ENCODE assay signal across 1 cellular context in the genomic region with DNA sequence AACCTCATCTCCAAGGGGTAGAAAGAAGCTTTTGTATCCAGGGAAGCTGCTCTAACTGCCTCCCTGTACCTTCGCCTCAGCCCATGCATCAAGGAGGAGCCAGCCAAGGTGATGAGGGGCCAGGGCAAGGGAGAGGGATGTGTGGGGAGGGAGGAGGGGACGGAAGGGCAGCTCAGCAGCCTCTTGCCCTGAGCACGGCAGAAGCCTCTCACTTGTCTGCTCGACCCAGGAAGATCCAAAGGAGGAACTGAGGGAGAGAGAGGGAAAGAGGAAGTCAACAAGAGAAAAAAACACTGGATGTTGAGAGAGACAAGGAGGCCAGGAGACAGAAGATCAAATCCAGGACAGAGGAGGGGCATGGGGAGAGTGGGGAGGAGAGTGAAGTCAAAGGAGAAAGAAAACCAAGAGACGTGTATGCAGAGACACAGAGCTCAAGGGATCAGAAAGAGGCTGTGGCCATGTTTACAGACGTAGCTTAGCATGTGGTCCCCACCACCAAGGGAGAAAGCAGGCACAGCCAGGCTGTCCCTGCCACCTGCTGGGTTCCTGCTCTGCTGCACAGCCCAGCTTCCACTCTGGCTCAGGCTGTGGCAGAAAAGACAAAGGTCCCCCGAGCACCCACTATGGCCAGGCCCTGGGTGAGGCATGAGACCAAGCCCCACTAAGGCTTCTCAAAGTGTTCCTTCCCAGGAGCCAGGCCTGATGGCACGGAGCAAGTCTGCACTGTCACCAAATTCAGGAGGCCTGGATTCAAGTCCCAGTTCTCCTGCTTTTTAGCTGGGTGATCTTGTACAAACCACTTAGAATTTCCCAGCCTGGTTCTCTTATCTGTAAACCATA.
TF ChIP-seq lines count a peak whose summit lies in the region.

No MANE protein-coding gene starts in this region.

TF ChIP-seq in H1, 55 proteins besides CTCF, POLR2A, EP300 and RAD21:
- no peak for TF ChIP-seq FOSL1 (IDR thresholded peaks at IDR 0.05; ENCODE audit: insufficient read depth, low read depth, low read length)
- TF ChIP-seq BRCA1 (IDR thresholded peaks at IDR 0.05; ENCODE audit: low read depth, low read length) = no peak
- TF ChIP-seq, protein P1, sequence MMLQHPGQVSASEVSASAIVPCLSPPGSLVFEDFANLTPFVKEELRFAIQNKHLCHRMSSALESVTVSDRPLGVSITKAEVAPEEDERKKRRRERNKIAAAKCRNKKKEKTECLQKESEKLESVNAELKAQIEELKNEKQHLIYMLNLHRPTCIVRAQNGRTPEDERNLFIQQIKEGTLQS (IDR thresholded peaks at IDR 0.05; ENCODE audit: insufficient read depth, low read depth, low read length) = no peak
- TF ChIP-seq POU5F1 (IDR thresholded peaks at IDR 0.05; ENCODE audit: low read depth, low read length) = no peak
- TF ChIP-seq HDAC2 (IDR thresholded peaks at IDR 0.05; ENCODE audit: borderline replicate concordance in 1 of 2, low read depth in 2 of 2, low read length in 2 of 2) = no peak
- TF ChIP-seq EGR1 (IDR thresholded peaks at IDR 0.05; ENCODE audit: borderline replicate concordance, low read depth, low read length) = no peak
- no peak for TF ChIP-seq TAF1 (IDR thresholded peaks at IDR 0.05; ENCODE audit: low read depth, low read length)
- TF ChIP-seq JUN (IDR thresholded peaks at IDR 0.05; ENCODE audit: low read depth, low read length) = no peak
- no peak for TF ChIP-seq ATF2 (IDR thresholded peaks at IDR 0.05; ENCODE audit: low read length)
- no peak for TF ChIP-seq HDAC6 (IDR thresholded peaks at IDR 0.05; ENCODE audit: low read depth, low read length)
TF ChIP-seq in H1: peak in this region for 0.
